In genomic region chr17:51873302-51873701, GRCh38 we compare ENCODE assay signal across 14 cellular contexts.
DNase-seq lines count a peak whose midpoint lies in the region; TF ChIP-seq lines count a peak whose summit lies in the region.
"Had no signal": no experiment of that assay in that cellular context is flagged by ENCODE, and none has a peak within 500 bp of the region (broad histone marks: within the 10 kb centered on the region; RNA-seq: fewer than 3 reads in every experiment).

No MANE protein-coding gene starts in this region.

- TF ChIP-seq CTCF in endodermal cell (conservative IDR thresholded peaks at IDR 0.05): no peak
- no peak for TF ChIP-seq CTCF in chondrocyte (IDR thresholded peaks at IDR 0.05)

- H3K27me3 Mint-ChIP-seq in endodermal cell (ENCODE audit: insufficient read depth) (peaks cover 16% of the 10 kb centered on the region), chondrocyte (ENCODE audit: low read depth) (peaks cover 6% of the 10 kb centered on the region)
- H3K27me3 Mint-ChIP-seq in activated CD4-positive, alpha-beta memory T cell treated with anti-CD3 and anti-CD28 coated beads for 36 hours: peaks cover 7% of the 10 kb centered on the region

- H3K9ac ChIP-seq in endodermal cell (ENCODE audit: extremely low read depth, low read length, poor library complexity, severe bottlenecking): no peak overlapping the region

- H3K4me3 Mint-ChIP-seq in endodermal cell (no peak overlapping the region), chondrocyte (ENCODE audit: unreplicated experiment) (no peak overlapping the region)
- H3K4me3 Mint-ChIP-seq in activated CD4-positive, alpha-beta memory T cell treated with anti-CD3 and anti-CD28 coated beads for 36 hours: no peak overlapping the region
- H3K4me3 Mint-ChIP-seq: CD4-positive, alpha-beta T cell had no signal

- intact Hi-C loops in activated CD4-positive, alpha-beta memory T cell treated with anti-CD3 and anti-CD28 coated beads for 36 hours (cut with micrococcal nuclease): no loop called here

- no peaks in the 10 kb centered on the region for H3K36me3 Mint-ChIP-seq in endodermal cell (ENCODE audit: low read depth)
- H3K36me3 Mint-ChIP-seq in activated CD4-positive, alpha-beta memory T cell treated with anti-CD3 and anti-CD28 coated beads for 36 hours: no peaks in the 10 kb centered on the region
- no peaks in the 10 kb centered on the region for H3K36me3 Mint-ChIP-seq in chondrocyte (ENCODE audit: low read depth)

- H3K4me3 ChIP-seq in endodermal cell (ENCODE audit: low read length): no peak overlapping the region
- H3K4me3 ChIP-seq: A549 had no signal

- no peaks in the 10 kb centered on the region for H3K9me3 ChIP-seq in endodermal cell (ENCODE audit: control insufficient read depth, low read length)
- H3K9me3 ChIP-seq: A549, Caco-2 had no signal

- CTCF ChIA-PET in activated CD4-positive, alpha-beta memory T cell treated with anti-CD3 and anti-CD28 coated beads for 36 hours (lab: Charles Lee): no interaction called here

- H3K36me3 ChIP-seq in endodermal cell (ENCODE audit: control insufficient read depth, insufficient read depth, low read length): no peaks in the 10 kb centered on the region

- DNase-seq in NCI-H82 (lab: John Stamatoyannopoulos, UW) (peak; percentile 16), NCI-H82 treated with DMSO at 0.1 percent for 48 hours (lab: John Stamatoyannopoulos, UW; ENCODE audit: unreplicated experiment) (no peak), endodermal cell (peak; percentile 55), iPS-NIHi7 (ENCODE audit: extremely low spot score) (peak; percentile 20), Kasumi-1 (lab: John Stamatoyannopoulos, UW) (no peak), chondrocyte (ENCODE audit: low spot score) (no peak)
- no peak for DNase-seq in activated CD4-positive, alpha-beta memory T cell treated with anti-CD3 and anti-CD28 coated beads for 36 hours
- DNase-seq: AML-193; Caco-2; CD4-positive, alpha-beta T cell; GF-D8 had no signal

- H3K9me3 Mint-ChIP-seq in endodermal cell (no peaks in the 10 kb centered on the region), chondrocyte (ENCODE audit: low read depth) (no peaks in the 10 kb centered on the region)
- H3K9me3 Mint-ChIP-seq in activated CD4-positive, alpha-beta memory T cell treated with anti-CD3 and anti-CD28 coated beads for 36 hours: no peaks in the 10 kb centered on the region

- POLR2A ChIA-PET in activated CD4-positive, alpha-beta memory T cell treated with anti-CD3 and anti-CD28 coated beads for 36 hours (lab: Charles Lee): no interaction called here

- no peak overlapping the region for H3K27ac Mint-ChIP-seq in endodermal cell
- H3K27ac Mint-ChIP-seq in activated CD4-positive, alpha-beta memory T cell treated with anti-CD3 and anti-CD28 coated beads for 36 hours: no peak overlapping the region
- no peak overlapping the region for H3K27ac Mint-ChIP-seq in chondrocyte (ENCODE audit: unreplicated experiment)
- H3K27ac Mint-ChIP-seq: CD4-positive, alpha-beta T cell had no signal

- peaks cover 3% of the 10 kb centered on the region for H3K4me1 ChIP-seq in endodermal cell (ENCODE audit: control insufficient read depth, insufficient read depth, low read length)
- H3K4me1 ChIP-seq: A549, Caco-2 had no signal

- H3K27me3 ChIP-seq in endodermal cell (ENCODE audit: control insufficient read depth, insufficient read depth, low read length, poor library complexity, severe bottlenecking): no peaks in the 10 kb centered on the region

- no peak overlapping the region for H3K27ac ChIP-seq in endodermal cell (ENCODE audit: low read depth, low read length)
- H3K27ac ChIP-seq: 22Rv1, A549, C4-2B had no signal

- WGBS in endodermal cell (ENCODE audit: insufficient coverage in 1 of 2, insufficient read length in 1 of 2), 2 experiments: 37 to 60% methylated on average over 1 to 3 of the region's 3 CpGs

- H3K4me1 Mint-ChIP-seq in endodermal cell (peaks cover 18% of the 10 kb centered on the region), chondrocyte (ENCODE audit: low read depth) (no peaks in the 10 kb centered on the region)
- no peaks in the 10 kb centered on the region for H3K4me1 Mint-ChIP-seq in activated CD4-positive, alpha-beta memory T cell treated with anti-CD3 and anti-CD28 coated beads for 36 hours (ENCODE audit: low read depth)

Comparison
In these comparisons a context has a peak if more than half of its experiments do, and no peak if none do; other contexts are left out.
1. DNase-seq: peak in NCI-H82 (single experiment), endodermal cell (single experiment) and iPS-NIHi7 (single experiment); none in NCI-H82 treated with DMSO at 0.1 percent for 48 hours (single experiment), activated CD4-positive, alpha-beta memory T cell treated with anti-CD3 and anti-CD28 coated beads for 36 hours (single experiment), Kasumi-1 (0 of 2) and chondrocyte (single experiment).